Comparison of ENCODE assay signal across 8 cellular contexts in genomic region chr16:46885960-46886763, GRCh38. TPM values are rescaled to one million over a fixed set of nuclear protein-coding genes. Genes with fewer than 3 reads are reported as not detected.
A peak's percentile ranks its signal among the peaks of the same experiment; 100 is the strongest.
DNase-seq lines count a peak whose midpoint lies in the region; ATAC-seq and TF ChIP-seq lines count a peak whose summit lies in the region.

No MANE protein-coding gene starts in this region.

- H3K9ac ChIP-seq in OCI-LY1 (ENCODE audit: low read length), result peak overlapping the region; percentile 87

- no peak overlapping the region for H3K27ac ChIP-seq in CD4-positive, alpha-beta memory T cell (ENCODE audit: low read depth, low read length)
- H3K27ac ChIP-seq in OCI-LY1 (ENCODE audit: low read depth, low read length, poor library complexity, severe bottlenecking) (peak overlapping the region; percentile 18), epithelial cell of prostate (peak overlapping the region; percentile 89)

- no peak for DNase-seq in CD4-positive, alpha-beta memory T cell
- peak; percentile 16 for DNase-seq in epithelial cell of prostate (ENCODE audit: low read depth, low spot score)
- no peak for DNase-seq in neural crest cell (ENCODE audit: low read depth, low spot score)
- no peak for DNase-seq in AG20443 (ENCODE audit: low spot score)
- no peak for DNase-seq in NCI-H748 (lab: John Stamatoyannopoulos, UW; ENCODE audit: unreplicated experiment)

- H3K4me1 Mint-ChIP-seq in CD4-positive, alpha-beta memory T cell, result peaks cover 8 to 23% (median 15%) of the 10 kb centered on the region in 4 donors
- H3K4me1 Mint-ChIP-seq in neural crest cell, result peaks cover 38% of the 10 kb centered on the region

- no peak overlapping the region for H2AFZ ChIP-seq in OCI-LY1 (ENCODE audit: low read length)

- peaks cover 6% of the 10 kb centered on the region; the same call in 1 of the 2 replicates for H3K79me2 ChIP-seq in OCI-LY1 (ENCODE audit: insufficient read depth, low read length)

- H3K9me3 Mint-ChIP-seq in CD4-positive, alpha-beta memory T cell, result no peaks in the 10 kb centered on the region
- H3K9me3 Mint-ChIP-seq in neural crest cell, result no peaks in the 10 kb centered on the region

- POLR2A ChIA-PET in CD4-positive, alpha-beta memory T cell (lab: Charles Lee; ENCODE audit: partially characterized antibody), result interaction anchor here (0.6 to 1.7 kb wide), 2 partner anchors 48 to 87 kb away, joined by 5 to 6 read pairs; partner anchors contain the start of gene DNAJA2

- H3K4me3 ChIP-seq in CD4-positive, alpha-beta memory T cell (ENCODE audit: low read length in 2 of 2), result no peak overlapping the region
- H3K4me3 ChIP-seq in OCI-LY1 (ENCODE audit: low read depth, low read length, poor library complexity, severe bottlenecking), result peak overlapping the region; percentile 92

- ATAC-seq in GM21515 (IDR thresholded peaks at IDR 0.05; ENCODE audit: unreplicated experiment), result no peak
- ATAC-seq in HG03469 (IDR thresholded peaks at IDR 0.05; ENCODE audit: unreplicated experiment), result no peak

- peak overlapping the region in 5 of 8 donors; percentile 46 to 84 (median 78) for H3K4me3 Mint-ChIP-seq in CD4-positive, alpha-beta memory T cell
- H3K4me3 Mint-ChIP-seq in neural crest cell, result peak overlapping the region; percentile 93

- H3K27me3 Mint-ChIP-seq in CD4-positive, alpha-beta memory T cell, result peaks cover 4 to 5% of the 10 kb centered on the region in 2 donors
- H3K27me3 Mint-ChIP-seq in neural crest cell (ENCODE audit: low read depth), result peaks cover 15% of the 10 kb centered on the region

- CTCF ChIA-PET in CD4-positive, alpha-beta memory T cell (lab: Charles Lee; ENCODE audit: partially characterized antibody), result interaction anchor here (1.0 to 1.6 kb wide), 5 partner anchors 21 to 212 kb away, joined by 3 to 6 read pairs (median 3); no protein-coding TSS in a partner anchor

- H3K4me1 ChIP-seq in CD4-positive, alpha-beta memory T cell (ENCODE audit: insufficient read depth, low read length), result peaks cover 10% of the 10 kb centered on the region
- peaks cover 62% of the 10 kb centered on the region for H3K4me1 ChIP-seq in OCI-LY1 (ENCODE audit: insufficient read depth, low read length, severe bottlenecking)

- peak overlapping the region in 2 of 7 donors; percentile 13 to 44 for H3K27ac Mint-ChIP-seq in CD4-positive, alpha-beta memory T cell
- H3K27ac Mint-ChIP-seq in neural crest cell (ENCODE audit: unreplicated experiment), result peak overlapping the region; percentile 66

- H3K9me2 ChIP-seq in OCI-LY1 (ENCODE audit: low read depth, low read length), result no peaks in the 10 kb centered on the region

- H3K4me2 ChIP-seq in OCI-LY1 (ENCODE audit: low read length), result peak overlapping the region; percentile 88

- H3F3A ChIP-seq in OCI-LY1 (ENCODE audit: insufficient read depth, low read length), result no peaks in the 10 kb centered on the region

- H4K20me1 ChIP-seq in OCI-LY1 (ENCODE audit: insufficient read depth, low read length), result no peaks in the 10 kb centered on the region

- intact Hi-C loops in CD4-positive, alpha-beta memory T cell (cut with micrococcal nuclease), result no loop called here

- H3K27me3 ChIP-seq in CD4-positive, alpha-beta memory T cell (ENCODE audit: insufficient read depth, low read length), result no peaks in the 10 kb centered on the region
- no peaks in the 10 kb centered on the region for H3K27me3 ChIP-seq in OCI-LY1 (ENCODE audit: insufficient read depth, low read length)

- TF ChIP-seq CTCF in OCI-LY1 (IDR thresholded peaks at IDR 0.05; ENCODE audit: low read length) (no peak), neural crest cell (conservative IDR thresholded peaks at IDR 0.05) (no peak)

- H3K36me3 Mint-ChIP-seq in CD4-positive, alpha-beta memory T cell, result peaks cover 0 to 1% of the 10 kb centered on the region in 2 donors
- no peaks in the 10 kb centered on the region for H3K36me3 Mint-ChIP-seq in neural crest cell (ENCODE audit: low read depth)

- H3K36me3 ChIP-seq in CD4-positive, alpha-beta memory T cell (ENCODE audit: insufficient read depth, low read length), result no peaks in the 10 kb centered on the region
- 0 out of 2 replicates have a peak, but pooled peaks cover 5% of the 10 kb centered on the region for H3K36me3 ChIP-seq in OCI-LY1 (ENCODE audit: insufficient read depth, low read length)

- H3K9me3 ChIP-seq in CD4-positive, alpha-beta memory T cell (ENCODE audit: control insufficient read depth in 1 of 2, low read length in 2 of 2), result no peaks in the 10 kb centered on the region
- H3K9me3 ChIP-seq in OCI-LY1 (ENCODE audit: low read length), result no peaks in the 10 kb centered on the region

RNA-seq across cellular contexts. Expression of gene GPT2, which starts 2.0 kb away (rescaled TPM):
- 1 to 10 TPM; 1.2 to 1.5 TPM for total RNA-seq in CD4-positive, alpha-beta memory T cell
- polyA plus RNA-seq in CD4-positive, alpha-beta memory T cell, result under 1 TPM in 1 of 2 donors, not detected in 1; 0.63 TPM
- 46.0 and 46.1 TPM in 2 replicates for total RNA-seq in neural crest cell

RNA-seq across cellular contexts. Expression of gene C16orf87, which starts 55.2 kb away (rescaled TPM):
- total RNA-seq in CD4-positive, alpha-beta memory T cell, result 1 to 10 TPM; 5.8 to 6.2 TPM
- 10 to 100 TPM in 1 of 2 donors, 1 to 10 TPM in 1; 7.3 to 15.5 TPM for polyA plus RNA-seq in CD4-positive, alpha-beta memory T cell
- 19.2 and 19.6 TPM in 2 replicates for total RNA-seq in neural crest cell

Comparison
In these comparisons a context has a peak if more than half of its experiments do, and no peak if none do; other contexts are left out.
1. RNA of gene GPT2, which starts 2.0 kb away (total RNA-seq): 46.0 to 46.1 TPM in neural crest cell; 1.2 to 1.5 TPM in CD4-positive, alpha-beta memory T cell; every median in the first group is over 10 times any median in the second.